Comparison of ENCODE assay signal across 32 cellular contexts in genomic region chr7:11247545-11247944, GRCh38.
"Had no signal": no experiment of that assay in that cellular context is flagged by ENCODE, and none has a peak within 500 bp of the region (broad histone marks: within the 10 kb centered on the region; RNA-seq: fewer than 3 reads in every experiment).

No MANE protein-coding gene starts in this region.

- H3K4me3 ChIP-seq: adrenal gland, ascending aorta, body of pancreas, breast epithelium, cardiac muscle cell had no signal

- H3K4me1 ChIP-seq: adrenal gland, ascending aorta, breast epithelium had no signal

- H3K27ac ChIP-seq: adrenal gland, ascending aorta, body of pancreas, brain microvascular endothelial cell, breast epithelium, cardiac muscle cell had no signal

- H3K9me3 ChIP-seq: adrenal gland, ascending aorta, body of pancreas, breast epithelium had no signal

- DNase-seq: activated effector memory CD4-positive, alpha-beta T cell treated with anti-CD3 and anti-CD28 coated beads, Interleukin-2, amount 50 U/mL, for 16 hours; activated effector memory CD4-positive, alpha-beta T cell treated with Interleukin-2 at 50 U/mL for 16 hours; activated gamma-delta T cell; activated gamma-delta T cell treated with Interleukin-2 at 50 U/mL for 16 hours; activated naive CD4-positive, alpha-beta T cell; activated naive CD4-positive, alpha-beta T cell treated with anti-CD3 and anti-CD28 coated beads for 36 hours; activated naive CD4-positive, alpha-beta T cell treated with anti-CD3 and anti-CD28 coated beads, Interleukin-2, amount 10 ng/mL, durations not matched to agents 7 days and 5 days; activated naive CD4-positive, alpha-beta T cell treated with anti-CD3 and anti-CD28 coated beads, Interleukin-2, amount 50 U/mL, for 16 hours; activated naive CD4-positive, alpha-beta T cell treated with Interleukin-2 at 50 U/mL for 16 hours; activated naive CD8-positive, alpha-beta T cell treated with anti-CD3 and anti-CD28 coated beads for 36 hours; activated naive CD8-positive, alpha-beta T cell treated with anti-CD3 and anti-CD28 coated beads, Interleukin-2, amount 10 ng/mL, durations not matched to agents 7 days and 5 days; activated naive CD8-positive, alpha-beta T cell treated with anti-CD3 and anti-CD28 coated beads, Interleukin-2, amount 50 U/mL, for 24 hours; activated T-cell treated with anti-CD3 and anti-CD28 coated beads, Interleukin-2, amount 50 U/mL, for 1 hour; activated T-cell treated with anti-CD3 and anti-CD28 coated beads, Interleukin-2, amount 50 U/mL, for 24 hours; activated T-cell treated with anti-CD3 and anti-CD28 coated beads, Interleukin-2, amount 50 U/mL, for 4 hours; activated T-cell treated with anti-CD3 and anti-CD28 coated beads, Interleukin-2, amount 50 U/mL, for 48 hours; activated T-cell treated with anti-CD3 and anti-CD28 coated beads, Interleukin-2, amount 50 U/mL, for 72 hours; adrenal gland; amniotic stem cell; amygdala; anterior cingulate cortex; aorta; caudate nucleus; central memory CD4-positive, alpha-beta T cell; cerebellar nuclear complex had no signal

- ATAC-seq: activated naive CD4-positive, alpha-beta T cell treated with anti-CD3 and anti-CD28 coated beads, Interleukin-2, amount 50 U/mL, for 72 hours; activated naive CD8-positive, alpha-beta T cell treated with anti-CD3 and anti-CD28 coated beads, Interleukin-2, amount 50 U/mL, for 24 hours; activated T-cell treated with anti-CD3 and anti-CD28 coated beads, Interleukin-2, amount 50 U/mL, for 4 hours; activated T-cell treated with anti-CD3 and anti-CD28 coated beads, Interleukin-2, amount 50 U/mL, for 72 hours; activated T-helper 17 cell treated with anti-CD3 and anti-CD28 coated beads, Interleukin-2, amount 50 U/mL, for 72 hours; body of pancreas had no signal

- H3K36me3 ChIP-seq: adrenal gland, ascending aorta, brain microvascular endothelial cell, breast epithelium, cardiac muscle cell had no signal

- H3K27me3 ChIP-seq: adrenal gland, ascending aorta, body of pancreas, brain microvascular endothelial cell, breast epithelium, cardiac muscle cell had no signal
